In the genomic region with DNA sequence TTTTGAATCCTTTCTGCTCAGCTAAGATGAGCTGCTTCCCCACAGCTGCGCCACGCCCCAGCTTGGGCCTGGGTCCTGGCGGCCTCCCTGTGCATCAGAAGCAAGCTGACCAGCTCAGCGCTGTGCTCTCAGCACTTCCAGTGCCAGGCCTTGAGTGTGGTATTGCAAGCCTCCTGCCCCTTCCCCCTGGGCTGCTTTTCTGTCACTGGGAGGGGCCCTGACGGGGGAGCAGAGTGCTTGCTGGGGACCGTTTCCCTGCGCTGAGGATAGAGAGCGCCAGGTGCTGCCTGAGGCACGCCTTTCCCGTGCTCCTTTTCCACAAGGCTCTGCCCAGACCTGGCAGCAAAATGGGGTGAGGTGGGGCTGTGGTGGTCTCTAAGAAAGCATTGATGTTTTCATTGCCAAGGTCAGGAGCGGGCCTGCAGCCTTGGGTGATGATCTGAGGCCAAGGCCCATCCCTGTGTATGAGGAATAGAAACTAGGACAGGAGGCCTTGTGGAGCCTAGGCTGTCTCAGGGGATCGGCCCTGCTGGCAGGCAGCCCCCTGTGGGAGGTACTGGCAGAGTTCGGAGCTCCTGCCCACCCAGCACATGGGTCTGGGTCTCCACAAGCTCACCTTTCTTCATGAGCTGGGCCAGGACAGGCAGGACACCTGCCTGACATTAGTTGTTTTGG, we compare ENCODE assay signal across 24 cellular contexts. TPM values are rescaled to one million over a fixed set of nuclear protein-coding genes. Genes with fewer than 3 reads are reported as not detected.
A peak's percentile ranks its signal among the peaks of the same experiment; 100 is the strongest.
DNase-seq lines count a peak whose midpoint lies in the region; ATAC-seq and TF ChIP-seq lines count a peak whose summit lies in the region.
"Had no signal": no experiment of that assay in that cellular context is flagged by ENCODE, and none has a peak within 500 bp of the region (broad histone marks: within the 10 kb centered on the region; RNA-seq: fewer than 3 reads in every experiment).

No MANE protein-coding gene starts in this region.

- H3K27ac Mint-ChIP-seq in activated naive CD8-positive, alpha-beta T cell, result peak overlapping the region; percentile 58
- H3K27ac Mint-ChIP-seq in activated naive CD8-positive, alpha-beta T cell treated with anti-CD3 and anti-CD28 coated beads, Interleukin-2, amount 50 U/mL, for 24 hours, result no peak overlapping the region
- peak overlapping the region; percentile 72 to 79 for H3K27ac Mint-ChIP-seq in effector memory CD8-positive, alpha-beta T cell
- H3K27ac Mint-ChIP-seq in progenitor cell of endocrine pancreas, result peak overlapping the region; percentile 16
- H3K27ac Mint-ChIP-seq: activated CD4-positive, alpha-beta T cell treated with anti-CD3 and anti-CD28 coated beads, Interleukin-2, amount 10 ng/mL, durations not matched to agents 7 days and 5 days; memory B cell; stimulated activated memory B cell treated with anti-CD40 and anti-IgM and Interleukin-4, amounts not matched to agents 10 μg/mL and 1 μg/mL and 100 μg/mL, for 72 hours had no signal

- no peaks in the 10 kb centered on the region for H3K9me3 Mint-ChIP-seq in activated naive CD8-positive, alpha-beta T cell (ENCODE audit: low read depth)
- no peaks in the 10 kb centered on the region for H3K9me3 Mint-ChIP-seq in activated naive CD8-positive, alpha-beta T cell treated with anti-CD3 and anti-CD28 coated beads, Interleukin-2, amount 50 U/mL, for 24 hours
- H3K9me3 Mint-ChIP-seq in effector memory CD8-positive, alpha-beta T cell, result no peaks in the 10 kb centered on the region
- H3K9me3 Mint-ChIP-seq in progenitor cell of endocrine pancreas (ENCODE audit: low read depth), result no peaks in the 10 kb centered on the region
- H3K9me3 Mint-ChIP-seq: activated CD4-positive, alpha-beta T cell treated with anti-CD3 and anti-CD28 coated beads, Interleukin-2, amount 10 ng/mL, durations not matched to agents 7 days and 5 days; H9; memory B cell; stimulated activated memory B cell treated with anti-CD40 and anti-IgM and Interleukin-4, amounts not matched to agents 10 μg/mL and 1 μg/mL and 100 μg/mL, for 72 hours had no signal

- no peaks in the 10 kb centered on the region for H3K27me3 Mint-ChIP-seq in activated naive CD8-positive, alpha-beta T cell
- H3K27me3 Mint-ChIP-seq in activated naive CD8-positive, alpha-beta T cell treated with anti-CD3 and anti-CD28 coated beads, Interleukin-2, amount 50 U/mL, for 24 hours, result no peaks in the 10 kb centered on the region
- no peaks in the 10 kb centered on the region for H3K27me3 Mint-ChIP-seq in effector memory CD8-positive, alpha-beta T cell
- no peaks in the 10 kb centered on the region for H3K27me3 Mint-ChIP-seq in progenitor cell of endocrine pancreas
- H3K27me3 Mint-ChIP-seq: activated CD4-positive, alpha-beta T cell treated with anti-CD3 and anti-CD28 coated beads, Interleukin-2, amount 10 ng/mL, durations not matched to agents 7 days and 5 days; memory B cell; stimulated activated memory B cell treated with anti-CD40 and anti-IgM and Interleukin-4, amounts not matched to agents 10 μg/mL and 1 μg/mL and 100 μg/mL, for 72 hours had no signal

- no peak for ATAC-seq in activated naive CD8-positive, alpha-beta T cell treated with anti-CD3 and anti-CD28 coated beads, Interleukin-2, amount 50 U/mL, for 24 hours
- no peak for ATAC-seq in effector memory CD8-positive, alpha-beta T cell (replicated peaks)
- ATAC-seq in GM21367 (IDR thresholded peaks at IDR 0.05; ENCODE audit: unreplicated experiment), result no peak
- no peak for ATAC-seq in GM19452 (IDR thresholded peaks at IDR 0.05; ENCODE audit: unreplicated experiment)
- ATAC-seq: SK-N-SH treated with all-trans-retinoic acid at 6 μM for 48 hours; stimulated activated memory B cell treated with anti-CD40 and anti-IgM and Interleukin-4, amounts not matched to agents 10 μg/mL and 1 μg/mL and 100 μg/mL, for 72 hours had no signal

- H3K36me3 Mint-ChIP-seq in activated naive CD8-positive, alpha-beta T cell, result peaks cover 13% of the 10 kb centered on the region
- peaks cover 54% of the 10 kb centered on the region for H3K36me3 Mint-ChIP-seq in activated naive CD8-positive, alpha-beta T cell treated with anti-CD3 and anti-CD28 coated beads, Interleukin-2, amount 50 U/mL, for 24 hours (ENCODE audit: low read depth)
- H3K36me3 Mint-ChIP-seq in effector memory CD8-positive, alpha-beta T cell (ENCODE audit: insufficient read depth), result peaks cover 54% of the 10 kb centered on the region
- peaks cover 11% of the 10 kb centered on the region for H3K36me3 Mint-ChIP-seq in progenitor cell of endocrine pancreas (ENCODE audit: insufficient read depth)

- no peak for DNase-seq in activated naive CD8-positive, alpha-beta T cell treated with anti-CD3 and anti-CD28 coated beads, Interleukin-2, amount 50 U/mL, for 24 hours
- DNase-seq in H7, result peak; percentile 32
- DNase-seq in effector memory CD8-positive, alpha-beta T cell, result no peak
- no peak for DNase-seq in progenitor cell of endocrine pancreas (ENCODE audit: low spot score, unreplicated experiment)
- DNase-seq in activated CD4-positive, alpha-beta T cell treated with anti-CD3 and anti-CD28 coated beads, Interleukin-2, amount 50 U/mL, for 1 hour, result no peak
- DNase-seq: ACHN; activated CD4-positive, alpha-beta T cell treated with anti-CD3 and anti-CD28 coated beads, Interleukin-2, amount 10 ng/mL, durations not matched to agents 7 days and 5 days; anterior cingulate cortex; H9; NCI-H1092 treated with DMSO at 0.1 percent for 48 hours; NCI-H187 treated with DMSO at 0.1 percent for 48 hours; NCI-H2227 treated with DMSO at 0.1 percent for 48 hours; nucleus accumbens; RPMI8226 had no signal

- H3K4me3 ChIP-seq in H7 (ENCODE audit: insufficient read depth, low read depth, low read length), result no peak overlapping the region
- H3K4me3 ChIP-seq: BLaER1 treated with 17β-estradiol and CSF1 and Interleukin-3, amounts not matched to agents 10 nM and 100 nM; cardiac muscle cell; smooth muscle cell; thoracic aorta had no signal

- no peak overlapping the region for H3K4me3 Mint-ChIP-seq in activated naive CD8-positive, alpha-beta T cell
- H3K4me3 Mint-ChIP-seq in activated naive CD8-positive, alpha-beta T cell treated with anti-CD3 and anti-CD28 coated beads, Interleukin-2, amount 50 U/mL, for 24 hours, result no peak overlapping the region
- no peak overlapping the region for H3K4me3 Mint-ChIP-seq in effector memory CD8-positive, alpha-beta T cell
- no peak overlapping the region for H3K4me3 Mint-ChIP-seq in progenitor cell of endocrine pancreas (ENCODE audit: low read depth)
- H3K4me3 Mint-ChIP-seq: activated CD4-positive, alpha-beta T cell treated with anti-CD3 and anti-CD28 coated beads, Interleukin-2, amount 10 ng/mL, durations not matched to agents 7 days and 5 days; H9; memory B cell; stimulated activated memory B cell treated with anti-CD40 and anti-IgM and Interleukin-4, amounts not matched to agents 10 μg/mL and 1 μg/mL and 100 μg/mL, for 72 hours had no signal

- H3K4me1 Mint-ChIP-seq in activated naive CD8-positive, alpha-beta T cell (ENCODE audit: low read depth), result peaks cover 17% of the 10 kb centered on the region
- H3K4me1 Mint-ChIP-seq in activated naive CD8-positive, alpha-beta T cell treated with anti-CD3 and anti-CD28 coated beads, Interleukin-2, amount 50 U/mL, for 24 hours, result no peaks in the 10 kb centered on the region
- peaks cover 3 to 4% of the 10 kb centered on the region in 2 donors for H3K4me1 Mint-ChIP-seq in effector memory CD8-positive, alpha-beta T cell (ENCODE audit: low read depth in 2 of 2)
- H3K4me1 Mint-ChIP-seq in progenitor cell of endocrine pancreas (ENCODE audit: low read depth), result no peaks in the 10 kb centered on the region
- H3K4me1 Mint-ChIP-seq: H9; memory B cell; stimulated activated memory B cell treated with anti-CD40 and anti-IgM and Interleukin-4, amounts not matched to agents 10 μg/mL and 1 μg/mL and 100 μg/mL, for 72 hours had no signal

- H3K27me3 ChIP-seq in H7 (ENCODE audit: control insufficient read depth, insufficient read depth, low read length), result no peaks in the 10 kb centered on the region
- H3K27me3 ChIP-seq: BLaER1 treated with 17β-estradiol and CSF1 and Interleukin-3, amounts not matched to agents 10 nM and 100 nM; cardiac muscle cell had no signal

- peaks cover 39% of the 10 kb centered on the region for H3K36me3 ChIP-seq in H7 (replicated peaks; ENCODE audit: control insufficient read depth, insufficient read depth, low read length)

- no peak for TF ChIP-seq CTCF in progenitor cell of endocrine pancreas (IDR thresholded peaks at IDR 0.05; ENCODE audit: unreplicated experiment)

RNA-seq across cellular contexts. Expression of gene POLR3E, which starts 29.7 kb away (rescaled TPM):
- total RNA-seq in H7 (2014; rRNA removed; shearing (Covaris generic)), result 91.5 and 99.6 TPM in 2 replicates
- total RNA-seq in progenitor cell of endocrine pancreas, result 65.0 and 69.6 TPM in 2 replicates

RNA-seq across cellular contexts. Expression of gene CDR2, which starts 47.5 kb away (rescaled TPM):
- 32.7 and 43.2 TPM in 2 replicates for total RNA-seq in H7 (2014; rRNA removed; shearing (Covaris generic))
- total RNA-seq in progenitor cell of endocrine pancreas, result 16.6 and 17.7 TPM in 2 replicates
